13 cellular contexts compared by ENCODE assay signal in the genomic region with DNA sequence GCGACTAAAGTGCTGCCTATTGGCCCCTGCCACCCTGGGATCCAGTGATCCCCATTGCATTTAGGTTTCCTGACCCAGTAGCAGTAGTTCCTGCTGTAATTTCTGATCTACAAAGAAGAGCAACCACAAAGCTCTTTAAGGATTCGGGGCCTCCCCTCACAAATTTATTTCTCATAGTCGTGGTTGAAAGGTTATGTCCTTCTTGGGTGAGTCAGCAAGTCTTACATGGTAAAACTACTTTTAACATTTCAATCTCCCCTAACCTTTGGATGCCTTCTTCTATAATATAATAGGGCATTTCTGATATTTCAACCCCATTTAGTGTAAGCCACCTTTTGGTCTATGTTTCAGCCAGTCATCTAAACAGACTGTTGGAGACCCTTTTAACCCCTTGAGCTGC. TPM values are rescaled to one million over a fixed set of nuclear protein-coding genes. Genes with fewer than 3 reads are reported as not detected.
DNase-seq lines count a peak whose midpoint lies in the region; ATAC-seq and TF ChIP-seq lines count a peak whose summit lies in the region.
"Had no signal": no experiment of that assay in that cellular context is flagged by ENCODE, and none has a peak within 500 bp of the region (broad histone marks: within the 10 kb centered on the region; RNA-seq: fewer than 3 reads in every experiment).

No MANE protein-coding gene starts in this region.

- H3K9ac ChIP-seq in Loucy (ENCODE audit: low read depth, low read length, poor library complexity, severe bottlenecking): no peak overlapping the region
- H3K9ac ChIP-seq: neural progenitor cell had no signal

- H3K27ac ChIP-seq in coronary artery (no peak overlapping the region), WERI-Rb-1 (no peak overlapping the region)
- H3K27ac ChIP-seq: neural progenitor cell had no signal

- peak; percentile 22 for DNase-seq in Caki2 (ENCODE audit: low read depth)
- DNase-seq in fibroblast of villous mesenchyme (ENCODE audit: low read depth): peak; percentile 72
- no peak for DNase-seq in NCI-H1930 (lab: John Stamatoyannopoulos, UW)
- DNase-seq in coronary artery (ENCODE audit: low spot score): no peak
- no peak for DNase-seq in WERI-Rb-1
- DNase-seq in NCI-H1417 (lab: John Stamatoyannopoulos, UW): no peak
- DNase-seq: activated CD4-positive, alpha-beta T cell treated with anti-CD3 and anti-CD28 coated beads for 48 hours; central memory CD4-positive, alpha-beta T cell; hypothalamus; NCI-H1092 treated with DMSO at 0.1 percent for 48 hours had no signal

- H3K4me3 ChIP-seq in Loucy (ENCODE audit: low read length, poor library complexity, severe bottlenecking) (peak overlapping the region; percentile 31), fibroblast of villous mesenchyme (ENCODE audit: low read depth, low read length) (no peak overlapping the region), coronary artery (no peak overlapping the region), WERI-Rb-1 (ENCODE audit: low read depth, low read length) (no peak overlapping the region)
- H3K4me3 ChIP-seq: neural progenitor cell had no signal

- ATAC-seq in GM21529 (IDR thresholded peaks at IDR 0.05; ENCODE audit: unreplicated experiment): peak; percentile 85

- H3K4me1 ChIP-seq in Loucy (ENCODE audit: insufficient read depth, low read length, poor library complexity, severe bottlenecking): peaks cover 34% of the 10 kb centered on the region
- H3K4me1 ChIP-seq: neural progenitor cell had no signal

- H3F3A ChIP-seq in Loucy (ENCODE audit: low read depth): no peaks in the 10 kb centered on the region

- no peaks in the 10 kb centered on the region for H3K9me2 ChIP-seq in Loucy (replicated peaks; ENCODE audit: low read depth, low read length)

- H2AFZ ChIP-seq in Loucy (ENCODE audit: low read length): no peak overlapping the region
- H2AFZ ChIP-seq: neural progenitor cell had no signal

- peaks cover 66% of the 10 kb centered on the region for H4K20me1 ChIP-seq in Loucy (ENCODE audit: insufficient read depth, low read length, poor library complexity, severe bottlenecking)

- H3K36me3 ChIP-seq in Loucy (ENCODE audit: insufficient read depth, low read length): peaks cover 88% of the 10 kb centered on the region
- H3K36me3 ChIP-seq in WERI-Rb-1: peaks cover 74% of the 10 kb centered on the region

- in situ Hi-C loops in Caki2 (cut with HindIII; ENCODE audit: low pct_unique_long_range_greater_than_20kb, low sequenced_read_pairs): no loop called here

- H3K4me2 ChIP-seq in Loucy (ENCODE audit: low read depth, low read length, poor library complexity, severe bottlenecking): peak overlapping the region; percentile 46
- H3K4me2 ChIP-seq: neural progenitor cell had no signal

- H3K27me3 ChIP-seq in Loucy (ENCODE audit: insufficient read depth, low read length, poor library complexity, severe bottlenecking) (no peaks in the 10 kb centered on the region), WERI-Rb-1 (ENCODE audit: insufficient read depth, low read depth, severe bottlenecking) (no peaks in the 10 kb centered on the region)
- H3K27me3 ChIP-seq: neural progenitor cell had no signal

- TF ChIP-seq CTCF in Loucy (conservative IDR thresholded peaks at IDR 0.05; ENCODE audit: low read length) (no peak), fibroblast of villous mesenchyme (IDR thresholded peaks at IDR 0.05; ENCODE audit: insufficient read depth, low read depth, low read length) (no peak), coronary artery (IDR thresholded peaks at IDR 0.05) (no peak), WERI-Rb-1 (IDR thresholded peaks at IDR 0.05; ENCODE audit: low read depth, low read length) (no peak)

- no peaks in the 10 kb centered on the region for H3K9me3 ChIP-seq in Loucy (ENCODE audit: insufficient read depth, low read depth, low read length)
- H3K9me3 ChIP-seq in WERI-Rb-1 (ENCODE audit: severe bottlenecking): no peaks in the 10 kb centered on the region

- H3K79me2 ChIP-seq in Loucy (ENCODE audit: insufficient read depth, low read length): peaks cover 88% of the 10 kb centered on the region

RNA-seq across cellular contexts. Expression of a gene that starts 14.9 kb away (rescaled TPM):
- 7.4 and 10.1 TPM in 2 replicates for total RNA-seq in Caki2 (2014; rRNA removed; shearing (Covaris generic); ENCODE audit: low replicate concordance)
- total RNA-seq in fibroblast of villous mesenchyme: 36.1 and 46.6 TPM in 2 replicates

RNA-seq across cellular contexts. Expression of a gene that starts 26.1 kb away (rescaled TPM):
- 66.9 and 79.0 TPM in 2 replicates for total RNA-seq in Caki2 (2014; rRNA removed; shearing (Covaris generic); ENCODE audit: low replicate concordance)
- 203 and 215 TPM in 2 replicates for total RNA-seq in fibroblast of villous mesenchyme

Comparison
In these comparisons a context has a peak if more than half of its experiments do, and no peak if none do; other contexts are left out.
1. DNase-seq: peak in Caki2 (single experiment) and fibroblast of villous mesenchyme (single experiment); none in NCI-H1930 (0 of 2), coronary artery (single experiment), WERI-Rb-1 (single experiment) and NCI-H1417 (0 of 3).